ENCODE assay signal across 14 cellular contexts in genomic region chr5:178440163-178440545, GRCh38.
A peak's percentile ranks its signal among the peaks of the same experiment; 100 is the strongest.
DNase-seq lines count a peak whose midpoint lies in the region; ATAC-seq and TF ChIP-seq lines count a peak whose summit lies in the region.
"Had no signal": no experiment of that assay in that cellular context is flagged by ENCODE, and none has a peak within 500 bp of the region (broad histone marks: within the 10 kb centered on the region; RNA-seq: fewer than 3 reads in every experiment).

No MANE protein-coding gene starts in this region.

- no peak for ATAC-seq in GM18870 (IDR thresholded peaks at IDR 0.05; ENCODE audit: unreplicated experiment)
- ATAC-seq: A549 had no signal

- peaks cover 0 to 12% (median 0%) of the 10 kb centered on the region in 3 donors for H3K27me3 ChIP-seq in sigmoid colon

- H3K4me3 Mint-ChIP-seq in CD14-positive monocyte (no peak overlapping the region), progenitor cell of endocrine pancreas (ENCODE audit: low read depth) (no peak overlapping the region)
- H3K4me3 Mint-ChIP-seq: CD4-positive, alpha-beta T cell had no signal

- H3K27ac Mint-ChIP-seq in CD14-positive monocyte: peak overlapping the region in 1 of 7 donors; percentile 70
- no peak overlapping the region for H3K27ac Mint-ChIP-seq in progenitor cell of endocrine pancreas
- H3K27ac Mint-ChIP-seq: CD4-positive, alpha-beta T cell had no signal

- H3K4me1 ChIP-seq in sigmoid colon: no peaks in the 10 kb centered on the region
- H3K4me1 ChIP-seq: A549, HAP-1 had no signal

- DNase-seq in CD14-positive monocyte (ENCODE audit: low spot score) (peak; percentile 9), mesenteric fat pad (ENCODE audit: low spot score) (peak; percentile 41), sigmoid colon (peak; percentile 26), HT-29 (ENCODE audit: low spot score) (no peak), AG08395 (ENCODE audit: low spot score) (no peak), progenitor cell of endocrine pancreas (ENCODE audit: low spot score, unreplicated experiment) (no peak)
- DNase-seq: Calu3; CD4-positive, alpha-beta T cell; DMS 273 treated with DMSO at 0.1 percent for 48 hours; EL had no signal

- H3K36me3 Mint-ChIP-seq in CD14-positive monocyte (no peaks in the 10 kb centered on the region), progenitor cell of endocrine pancreas (ENCODE audit: insufficient read depth) (no peaks in the 10 kb centered on the region)

- H3K27me3 Mint-ChIP-seq in CD14-positive monocyte (ENCODE audit: low read depth in 3 of 3) (peaks cover 0 to 2% (median 0%) of the 10 kb centered on the region in 3 donors), progenitor cell of endocrine pancreas (peaks cover 4% of the 10 kb centered on the region)

- H3K4me1 Mint-ChIP-seq in CD14-positive monocyte (peaks cover 11% of the 10 kb centered on the region), progenitor cell of endocrine pancreas (ENCODE audit: low read depth) (no peaks in the 10 kb centered on the region)

- H3K9me3 Mint-ChIP-seq in CD14-positive monocyte: peaks cover 0 to 6% (median 2%) of the 10 kb centered on the region in 7 donors
- H3K9me3 Mint-ChIP-seq in progenitor cell of endocrine pancreas (ENCODE audit: low read depth): no peaks in the 10 kb centered on the region
- H3K9me3 Mint-ChIP-seq: CD4-positive, alpha-beta T cell had no signal

- no peak overlapping the region for H3K4me3 ChIP-seq in sigmoid colon
- H3K4me3 ChIP-seq: A549, HAP-1 had no signal

- no peak for TF ChIP-seq CTCF in CD14-positive monocyte (IDR thresholded peaks at IDR 0.05)
- TF ChIP-seq CTCF in sigmoid colon (IDR thresholded peaks at IDR 0.05): no peak
- TF ChIP-seq CTCF in progenitor cell of endocrine pancreas (IDR thresholded peaks at IDR 0.05; ENCODE audit: unreplicated experiment): no peak

- H3K9me3 ChIP-seq in KOPT-K1 (ENCODE audit: insufficient read depth, low read length, poor library complexity, severe bottlenecking) (no peaks in the 10 kb centered on the region), sigmoid colon (no peaks in the 10 kb centered on the region)
- H3K9me3 ChIP-seq: HAP-1 had no signal

- TF ChIP-seq POLR2A in sigmoid colon (IDR thresholded peaks at IDR 0.05): no peak

- WGBS in sigmoid colon, 2 donors: 90 to 91% methylated on average over 6 of the region's 6 CpGs

- TF ChIP-seq EP300 in sigmoid colon (IDR thresholded peaks at IDR 0.05): no peak

- H3K27ac ChIP-seq in KOPT-K1 (ENCODE audit: low read depth, low read length, poor library complexity, severe bottlenecking): peak overlapping the region; percentile 56
- H3K27ac ChIP-seq in sigmoid colon: no peak overlapping the region
- H3K27ac ChIP-seq: A549 had no signal

- H3K36me3 ChIP-seq in KOPT-K1 (ENCODE audit: insufficient read depth, low read length): no peaks in the 10 kb centered on the region; the same call in 1 of the 2 replicates
- H3K36me3 ChIP-seq in sigmoid colon: no peaks in the 10 kb centered on the region
- H3K36me3 ChIP-seq: HAP-1 had no signal

- intact Hi-C loops in CD14-positive monocyte (cut with micrococcal nuclease): no loop called here
- intact Hi-C loops in sigmoid colon (cut with DNase I): no loop called here

Comparison
In these comparisons a context has a peak if more than half of its experiments do, and no peak if none do; other contexts are left out.
1. DNase-seq: peak in CD14-positive monocyte (single experiment), mesenteric fat pad (single experiment) and sigmoid colon (single experiment); none in HT-29 (single experiment), AG08395 (single experiment) and progenitor cell of endocrine pancreas (single experiment).